8 cellular contexts compared by ENCODE assay signal in genomic region chr18:35040638-35040987, GRCh38. TPM values are rescaled to one million over a fixed set of nuclear protein-coding genes. Genes with fewer than 3 reads are reported as not detected.
DNase-seq lines count a peak whose midpoint lies in the region; ATAC-seq, FAIRE-seq and TF ChIP-seq lines count a peak whose summit lies in the region.

No MANE protein-coding gene starts in this region.

- H3K27me3 ChIP-seq in keratinocyte (ENCODE audit: control insufficient read depth, extremely low read depth, insufficient read depth, low read length) (no peaks in the 10 kb centered on the region), stomach smooth muscle (ENCODE audit: control insufficient read depth in 1 of 2, insufficient read depth in 2 of 2, low read length in 2 of 2) (no peaks in the 10 kb centered on the region)

- dilution Hi-C loops in keratinocyte (cut with MboI; ENCODE audit: extremely low pct_ligation_motif_present, low sequenced_read_pairs): no loop called here

- DNase-seq in NCI-H510A treated with DMSO at 0.1 percent for 48 hours (lab: John Stamatoyannopoulos, UW) (peak; percentile 87), NCI-H510A (lab: John Stamatoyannopoulos, UW) (no peak), keratinocyte (ENCODE audit: low read depth, low spot score) (no peak), NCI-H774 (lab: John Stamatoyannopoulos, UW) (no peak)

- peak overlapping the region; percentile 63 for H3K4me2 ChIP-seq in keratinocyte (ENCODE audit: control insufficient read depth, extremely low read depth, insufficient read depth, low read depth, low read length)

- H3K9ac ChIP-seq in keratinocyte (ENCODE audit: control insufficient read depth, extremely low read depth, insufficient read depth, low read length) (peak overlapping the region; percentile 49), stomach smooth muscle (ENCODE audit: low read length in 2 of 2) (peak overlapping the region; percentile 74 to 84)

- peak overlapping the region; percentile 57 for H3K27ac ChIP-seq in keratinocyte (ENCODE audit: control insufficient read depth, insufficient read depth, low read length)
- peak overlapping the region; percentile 72 for H3K27ac ChIP-seq in stomach smooth muscle (ENCODE audit: low read length)

- no peaks in the 10 kb centered on the region for H3K9me3 Mint-ChIP-seq in activated T-helper 17 cell treated with anti-CD3 and anti-CD28 coated beads, Interleukin-2, amount 50 U/mL, for 72 hours

- no peak for ATAC-seq in activated T-helper 17 cell treated with anti-CD3 and anti-CD28 coated beads, Interleukin-2, amount 50 U/mL, for 72 hours (replicated peaks)
- ATAC-seq in GM19328 (IDR thresholded peaks at IDR 0.05; ENCODE audit: unreplicated experiment): no peak
- no peak for ATAC-seq in HG03045 (IDR thresholded peaks at IDR 0.05; ENCODE audit: unreplicated experiment)

- no peaks in the 10 kb centered on the region for H3K9me1 ChIP-seq in keratinocyte (ENCODE audit: control insufficient read depth, extremely low read depth, insufficient read depth, low read length)

- peaks cover 27% of the 10 kb centered on the region for H3K4me1 Mint-ChIP-seq in activated T-helper 17 cell treated with anti-CD3 and anti-CD28 coated beads, Interleukin-2, amount 50 U/mL, for 72 hours

- H3K4me1 ChIP-seq in keratinocyte (ENCODE audit: control insufficient read depth, extremely low read depth, insufficient read depth, low read length) (peaks cover 14% of the 10 kb centered on the region), stomach smooth muscle (ENCODE audit: control insufficient read depth, insufficient read depth, low read length) (peaks cover 17% of the 10 kb centered on the region)

- H3K27ac Mint-ChIP-seq in activated T-helper 17 cell treated with anti-CD3 and anti-CD28 coated beads, Interleukin-2, amount 50 U/mL, for 72 hours: peak overlapping the region; percentile 97

- H2AFZ ChIP-seq in keratinocyte (ENCODE audit: control insufficient read depth, low read length): peak overlapping the region; percentile 65

- no peak for TF ChIP-seq CTCF in keratinocyte (optimal IDR thresholded peaks at IDR 0.05 in 1 of 3, IDR thresholded peaks at IDR 0.05 in 1 of 3, conservative IDR thresholded peaks at IDR 0.05 in 1 of 3; ENCODE audit: extremely low read depth in 1 of 3, insufficient read depth in 2 of 3, low read length in 3 of 3)

- no peaks in the 10 kb centered on the region for H4K20me1 ChIP-seq in keratinocyte (ENCODE audit: control insufficient read depth, extremely low read depth, insufficient read depth, low read length)

- H3K4me3 ChIP-seq in keratinocyte (ENCODE audit: control insufficient read depth in 2 of 3, extremely low read depth in 1 of 3, insufficient read depth in 2 of 3, low read depth in 1 of 3, low read length in 3 of 3) (peak overlapping the region in 1 of 3 experiments; percentile 12), stomach smooth muscle (ENCODE audit: low read length in 2 of 2) (peak overlapping the region; percentile 64 to 94)

- H3K79me2 ChIP-seq in keratinocyte (ENCODE audit: control insufficient read depth, insufficient read depth, low read length): no peaks in the 10 kb centered on the region

- H3K27me3 Mint-ChIP-seq in activated T-helper 17 cell treated with anti-CD3 and anti-CD28 coated beads, Interleukin-2, amount 50 U/mL, for 72 hours: no peaks in the 10 kb centered on the region

- H3K4me3 Mint-ChIP-seq in activated T-helper 17 cell treated with anti-CD3 and anti-CD28 coated beads, Interleukin-2, amount 50 U/mL, for 72 hours: peak overlapping the region; percentile 88

- no peaks in the 10 kb centered on the region for H3K9me3 ChIP-seq in keratinocyte (ENCODE audit: control insufficient read depth, low read depth, low read length)
- H3K9me3 ChIP-seq in stomach smooth muscle (ENCODE audit: control insufficient read depth in 2 of 2, low read length in 2 of 2): no peaks in the 10 kb centered on the region

- peaks cover 18% of the 10 kb centered on the region for H3K36me3 Mint-ChIP-seq in activated T-helper 17 cell treated with anti-CD3 and anti-CD28 coated beads, Interleukin-2, amount 50 U/mL, for 72 hours (ENCODE audit: low read depth)

- FAIRE-seq in keratinocyte (lab: Jason Lieb, UNC): no peak

- H3K36me3 ChIP-seq in keratinocyte (ENCODE audit: control insufficient read depth in 2 of 2, extremely low read depth in 1 of 2, insufficient read depth in 2 of 2, low read length in 2 of 2): no peaks in the 10 kb centered on the region
- no peaks in the 10 kb centered on the region for H3K36me3 ChIP-seq in stomach smooth muscle (ENCODE audit: control insufficient read depth in 2 of 2, insufficient read depth in 2 of 2, low read length in 2 of 2)

RNA-seq across cellular contexts. Expression of gene MAPRE2, which starts 0.6 kb away (rescaled TPM):
- 10 to 100 TPM; 31.6 to 32.5 TPM for total RNA-seq in activated T-helper 17 cell treated with anti-CD3 and anti-CD28 coated beads, Interleukin-2, amount 50 U/mL, for 72 hours
- polyA plus RNA-seq in keratinocyte: 8.6 to 18.7 TPM (median 14.2 TPM) in 3 replicates
- 9.0 TPM for polyA plus RNA-seq in keratinocyte (2011; ENCODE audit: low read depth)
- polyA plus RNA-seq in keratinocyte (2011; cell fraction: cytosol; rRNA removed): 15.0 and 27.6 TPM in 2 replicates
- polyA plus RNA-seq in keratinocyte (2011; cell fraction: nucleus; rRNA removed): 13.2 and 16.7 TPM in 2 replicates
- 6.8 and 8.5 TPM in 2 replicates for polyA plus RNA-seq in keratinocyte (2012; ENCODE audit: low replicate concordance)
- 9.3 to 15.2 TPM (median 10.5 TPM) in 3 replicates for polyA minus RNA-seq in keratinocyte
- polyA minus RNA-seq in keratinocyte (2011; cell fraction: cytosol; rRNA and poly(A)+ RNA removed): 13.0 TPM
- 8.5 and 12.6 TPM in 2 replicates for polyA minus RNA-seq in keratinocyte (2011; cell fraction: nucleus; rRNA and poly(A)+ RNA removed)
